11 cellular contexts compared by ENCODE assay signal in genomic region chr13:25267715-25268114, GRCh38. TPM values are rescaled to one million over a fixed set of nuclear protein-coding genes. Genes with fewer than 3 reads are reported as not detected.
DNase-seq lines count a peak whose midpoint lies in the region; ATAC-seq, FAIRE-seq and TF ChIP-seq lines count a peak whose summit lies in the region.
"Had no signal": no experiment of that assay in that cellular context is flagged by ENCODE, and none has a peak within 500 bp of the region (broad histone marks: within the 10 kb centered on the region; RNA-seq: fewer than 3 reads in every experiment).

No MANE protein-coding gene starts in this region.

- in situ Hi-C loops in GM13977 (cut with MboI; ENCODE audit: low pct_unique_long_range_greater_than_20kb, low sequenced_read_pairs, unreplicated experiment): no loop called here

- ATAC-seq in GM21737 (IDR thresholded peaks at IDR 0.05; ENCODE audit: unreplicated experiment): no peak
- ATAC-seq in HG03432 (IDR thresholded peaks at IDR 0.05; ENCODE audit: unreplicated experiment): no peak

- no peak overlapping the region for H3K27ac ChIP-seq in kidney (ENCODE audit: low read depth in 2 of 2, low read length in 2 of 2)
- H3K27ac ChIP-seq: coronary artery had no signal

- no peaks in the 10 kb centered on the region for H3K9me3 ChIP-seq in kidney (ENCODE audit: control insufficient read depth in 1 of 2, low read length in 2 of 2)

- H3K9ac ChIP-seq in kidney (ENCODE audit: low read length in 2 of 2): no peak overlapping the region

- peak; percentile 13 for DNase-seq in CD1c-positive myeloid dendritic cell (ENCODE audit: extremely low spot score)
- DNase-seq in GM13977 (ENCODE audit: low spot score): no peak
- DNase-seq in kidney: no peak
- DNase-seq in DMS153 treated with DMSO at 0.1 percent for 48 hours (lab: John Stamatoyannopoulos, UW; ENCODE audit: unreplicated experiment): no peak
- no peak for DNase-seq in SHP77 (lab: John Stamatoyannopoulos, UW)
- DNase-seq: mammary epithelial cell, NCI-H2171 treated with DMSO at 0.1 percent for 48 hours had no signal

- no peak overlapping the region for H3K4me3 ChIP-seq in kidney (ENCODE audit: low read length in 2 of 2)
- H3K4me3 ChIP-seq: coronary artery had no signal

- no peaks in the 10 kb centered on the region for H3K4me1 ChIP-seq in kidney (ENCODE audit: control insufficient read depth in 1 of 2, insufficient read depth in 1 of 2, low read depth in 1 of 2, low read length in 2 of 2)

- TF ChIP-seq CTCF in GM13977 (IDR thresholded peaks at IDR 0.05; ENCODE audit: extremely low read depth, insufficient read depth, missing control alignments): peak; percentile 41
- peak; percentile 20 for TF ChIP-seq CTCF in kidney (IDR thresholded peaks at IDR 0.05; ENCODE audit: borderline replicate concordance, extremely low read depth, insufficient read depth)

- H3K36me3 ChIP-seq in kidney (ENCODE audit: control insufficient read depth in 1 of 2, insufficient read depth in 2 of 2, low read length in 2 of 2): peaks cover 14 to 27% of the 10 kb centered on the region in 2 donors

- intact Hi-C loops in kidney (cut with DNase I): no loop called here

- FAIRE-seq in TTC549 (lab: Jason Lieb, UNC) (peak; percentile 78), kidney (lab: Jason Lieb, UNC) (no peak)

RNA-seq across cellular contexts. Expression of gene MTMR6, which starts 19.6 kb away (rescaled TPM):
- 21.4 TPM for total RNA-seq in kidney
- 9.4 TPM for polyA plus RNA-seq in kidney (ENCODE audit: insufficient read depth, low read depth, low replicate concordance)

RNA-seq across cellular contexts. Expression of gene NUP58, which starts 33.7 kb away (rescaled TPM):
- total RNA-seq in kidney: 39.1 TPM
- 13.0 TPM for polyA plus RNA-seq in kidney (ENCODE audit: insufficient read depth, low read depth, low replicate concordance)
